In the genomic region with DNA sequence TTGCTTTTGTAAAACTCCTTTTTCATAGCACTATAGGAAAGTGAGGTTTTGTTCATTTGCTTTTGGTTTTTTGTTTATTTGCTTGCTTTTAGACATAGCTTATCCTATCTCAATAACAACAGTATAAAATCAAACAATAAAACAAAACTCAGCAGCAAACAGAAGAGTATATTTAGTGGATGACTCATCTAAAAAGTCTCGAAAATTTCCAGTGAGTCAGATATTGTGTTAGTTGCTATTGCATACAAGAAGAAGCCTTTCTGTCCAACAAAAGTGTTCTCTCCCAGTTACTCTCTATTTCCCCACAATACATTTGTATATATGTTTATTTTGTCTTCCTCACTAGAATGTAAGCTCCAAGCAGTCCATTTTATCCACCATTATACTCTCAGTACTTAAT, we compare ENCODE assay signal across 13 cellular contexts. TPM values are rescaled to one million over a fixed set of nuclear protein-coding genes. Genes with fewer than 3 reads are reported as not detected.
DNase-seq lines count a peak whose midpoint lies in the region; ATAC-seq and TF ChIP-seq lines count a peak whose summit lies in the region.
"Had no signal": no experiment of that assay in that cellular context is flagged by ENCODE, and none has a peak within 500 bp of the region (broad histone marks: within the 10 kb centered on the region; RNA-seq: fewer than 3 reads in every experiment).

No MANE protein-coding gene starts in this region.

- no peak overlapping the region for H3K4me3 ChIP-seq in LNCaP clone FGC (ENCODE audit: low read depth, low read length)
- H3K4me3 ChIP-seq: SK-N-MC had no signal

- H3K4me1 Mint-ChIP-seq in natural killer cell treated with Interleukin-12 subunit alpha and Interleukin-12 subunit beta and Interleukin-15 and Interleukin-18, amount 100 ng/mL, for 72 hours (ENCODE audit: low read depth in 2 of 2) = no peaks in the 10 kb centered on the region

- TF ChIP-seq CTCF in GM10248 (IDR thresholded peaks at IDR 0.05; ENCODE audit: control extremely low read depth, extremely low read depth, low read depth, missing control alignments) = no peak
- TF ChIP-seq CTCF in LNCaP clone FGC (IDR thresholded peaks at IDR 0.05; ENCODE audit: control insufficient read depth, extremely low read depth, insufficient read depth) = no peak

- H3K9me3 Mint-ChIP-seq in natural killer cell treated with Interleukin-12 subunit alpha and Interleukin-12 subunit beta and Interleukin-15 and Interleukin-18, amount 100 ng/mL, for 72 hours = peaks cover 29% of the 10 kb centered on the region

- DNase-seq in GM10248 (ENCODE audit: extremely low spot score) (peak; percentile 23), LNCaP clone FGC (ENCODE audit: low read depth) (peak; percentile 32), dermis microvascular lymphatic vessel endothelial cell (ENCODE audit: low read depth in 2 of 2) (peak; percentile 7 to 77), renal cortical epithelial cell (ENCODE audit: low read depth) (peak; percentile 83), G401 (ENCODE audit: low spot score) (no peak)
- no peak for DNase-seq in natural killer cell treated with Interleukin-12 subunit alpha and Interleukin-12 subunit beta and Interleukin-15 and Interleukin-18, amount 100 ng/mL, for 72 hours (ENCODE audit: low spot score)
- DNase-seq in stimulated activated naive CD8-positive, alpha-beta T cell treated with anti-CD3 and anti-CD28 coated beads, Interleukin-15, Interleukin-2, amounts not matched to agents 100 U/mL and 50 U/mL, for 24 hours = no peak
- DNase-seq: activated CD4-positive, alpha-beta T cell treated with anti-CD3 and anti-CD28 coated beads, Interleukin-2, amount 50 U/mL, for 4 hours; anterior cingulate cortex; head of caudate nucleus; NCI-H2029 had no signal

- no peak for ATAC-seq in natural killer cell treated with Interleukin-12 subunit alpha and Interleukin-12 subunit beta and Interleukin-15 and Interleukin-18, amount 100 ng/mL, for 72 hours
- ATAC-seq in stimulated activated naive CD8-positive, alpha-beta T cell treated with anti-CD3 and anti-CD28 coated beads, Interleukin-15, Interleukin-2, amounts not matched to agents 100 U/mL and 50 U/mL, for 24 hours = no peak
- no peak for ATAC-seq in GM18873 (IDR thresholded peaks at IDR 0.05; ENCODE audit: low FRiP score, unreplicated experiment)

- H3K4me3 Mint-ChIP-seq in natural killer cell treated with Interleukin-12 subunit alpha and Interleukin-12 subunit beta and Interleukin-15 and Interleukin-18, amount 100 ng/mL, for 72 hours = no peak overlapping the region

- CTCF ChIA-PET in GM10248 (lab: Yijun Ruan, JAX) = interaction anchor here (1.8 to 2.2 kb wide), 2 partner anchors 9 to 11 kb away, joined by 4 to 5 read pairs; no protein-coding TSS in a partner anchor

- POLR2A ChIA-PET in GM10248 (lab: Yijun Ruan, JAX) = no interaction called here

- H3K27ac Mint-ChIP-seq in natural killer cell treated with Interleukin-12 subunit alpha and Interleukin-12 subunit beta and Interleukin-15 and Interleukin-18, amount 100 ng/mL, for 72 hours = no peak overlapping the region

- H3K36me3 Mint-ChIP-seq in natural killer cell treated with Interleukin-12 subunit alpha and Interleukin-12 subunit beta and Interleukin-15 and Interleukin-18, amount 100 ng/mL, for 72 hours = peaks cover 39% of the 10 kb centered on the region

- in situ Hi-C loops in G401 (cut with HindIII; ENCODE audit: low sequenced_read_pairs) = no loop called here

- no peaks in the 10 kb centered on the region for H3K27me3 Mint-ChIP-seq in natural killer cell treated with Interleukin-12 subunit alpha and Interleukin-12 subunit beta and Interleukin-15 and Interleukin-18, amount 100 ng/mL, for 72 hours

RNA-seq across cellular contexts. Expression of gene NPNT, which starts 36.0 kb away (rescaled TPM):
- total RNA-seq in dermis microvascular lymphatic vessel endothelial cell = under 0.01 and 0.13 TPM in 2 replicates
- total RNA-seq in renal cortical epithelial cell = 10.3 and 47.2 TPM in 2 replicates
- not detected in 2 replicates for total RNA-seq in G401 (2014; rRNA removed; shearing (Covaris generic))
- not detected for total RNA-seq in natural killer cell treated with Interleukin-12 subunit alpha and Interleukin-12 subunit beta and Interleukin-15 and Interleukin-18, amount 100 ng/mL, for 72 hours

Comparison
In these comparisons a context has a peak if more than half of its experiments do, and no peak if none do; other contexts are left out.
1. DNase-seq: peak in GM10248 (single experiment), LNCaP clone FGC (single experiment), dermis microvascular lymphatic vessel endothelial cell (2 of 2) and renal cortical epithelial cell (single experiment); none in G401 (single experiment), natural killer cell treated with Interleukin-12 subunit alpha and Interleukin-12 subunit beta and Interleukin-15 and Interleukin-18, amount 100 ng/mL, for 72 hours (single experiment) and stimulated activated naive CD8-positive, alpha-beta T cell treated with anti-CD3 and anti-CD28 coated beads, Interleukin-15, Interleukin-2, amounts not matched to agents 100 U/mL and 50 U/mL, for 24 hours (single experiment).
2. RNA of gene NPNT, which starts 36.0 kb away (total RNA-seq): 10.3 to 47.2 TPM in renal cortical epithelial cell; under 0.01 to 0.13 TPM in dermis microvascular lymphatic vessel endothelial cell, not detected in G401 and not detected in natural killer cell treated with Interleukin-12 subunit alpha and Interleukin-12 subunit beta and Interleukin-15 and Interleukin-18, amount 100 ng/mL, for 72 hours; every median in the first group is over 10 times any median in the second.